In genomic region chr10:124318811-124319210, GRCh38 we compare ENCODE assay signal across 15 cellular contexts.
DNase-seq lines count a peak whose midpoint lies in the region; ATAC-seq, FAIRE-seq and TF ChIP-seq lines count a peak whose summit lies in the region.
"Had no signal": no experiment of that assay in that cellular context is flagged by ENCODE, and none has a peak within 500 bp of the region (broad histone marks: within the 10 kb centered on the region; RNA-seq: fewer than 3 reads in every experiment).

No MANE protein-coding gene starts in this region.

- in situ Hi-C loops in HepG2 (cut with HindIII; ENCODE audit: extremely low pct_ligation_motif_present, low pct_unique_long_range_greater_than_20kb) = no loop called here

- peaks cover 4 to 6% of the 10 kb centered on the region in 2 donors for H3K27me3 Mint-ChIP-seq in stimulated activated naive B cell treated with anti-CD40 and anti-IgM and Interleukin-4, amounts not matched to agents 10 μg/mL and 1 μg/mL and 100 μg/mL, for 72 hours

- H3K9ac ChIP-seq in HepG2 (ENCODE audit: insufficient read depth, low read depth, low read length) = no peak overlapping the region
- H3K9ac ChIP-seq: BLaER1 had no signal

- no peak for FAIRE-seq in HepG2 (lab: Jason Lieb, UNC)

- no peak for TF ChIP-seq RAD21 in HepG2 (CRISPR knock-in tag; IDR thresholded peaks at IDR 0.05)

- 57% methylated on average over 7 of the region's 8 CpGs for WGBS in HepG2 (ENCODE audit: low lambda C conversion rate)

- H2AFZ ChIP-seq in HepG2 (ENCODE audit: low read length) = no peak overlapping the region

- no peak overlapping the region for H3K4me2 ChIP-seq in HepG2 (ENCODE audit: low read depth, low read length)
- H3K4me2 ChIP-seq: BLaER1 had no signal

- TF ChIP-seq EP300 in HepG2 (IDR thresholded peaks at IDR 0.05; ENCODE audit: low read depth in 2 of 2, low read length in 2 of 2) (no peak), HepG2 (CRISPR knock-in tag; IDR thresholded peaks at IDR 0.05; ENCODE audit: borderline replicate concordance) (no peak)

- H3K79me2 ChIP-seq in HepG2 (ENCODE audit: insufficient read depth, low read length) = no peaks in the 10 kb centered on the region

- H3K27ac Mint-ChIP-seq in stimulated activated naive B cell treated with anti-CD40 and anti-IgM and Interleukin-4, amounts not matched to agents 10 μg/mL and 1 μg/mL and 100 μg/mL, for 72 hours = no peak overlapping the region
- H3K27ac Mint-ChIP-seq: HFFc6, IgD-negative memory B cell had no signal

- no peaks in the 10 kb centered on the region for H3K9me3 ChIP-seq in HepG2 (ENCODE audit: low read length)

- no peak for ATAC-seq in HepG2
- no peak for ATAC-seq in stimulated activated naive B cell treated with anti-CD40 and anti-IgM and Interleukin-4, amounts not matched to agents 10 μg/mL and 1 μg/mL and 100 μg/mL, for 72 hours (replicated peaks)

- TF ChIP-seq POLR2A in HepG2 (IDR thresholded peaks at IDR 0.05; ENCODE audit: insufficient read depth in 1 of 2, low read depth in 2 of 2, low read length in 2 of 2) = no peak

- peaks cover 0 to 3% of the 10 kb centered on the region in 2 donors for H3K36me3 Mint-ChIP-seq in stimulated activated naive B cell treated with anti-CD40 and anti-IgM and Interleukin-4, amounts not matched to agents 10 μg/mL and 1 μg/mL and 100 μg/mL, for 72 hours

- H3K4me3 ChIP-seq in HepG2 (replicated peaks in 1 of 3; ENCODE audit: insufficient read depth in 1 of 3, low read depth in 2 of 3, low read length in 3 of 3) = no peak overlapping the region
- H3K4me3 ChIP-seq: BLaER1 had no signal

- H3K27ac ChIP-seq in HepG2 (ENCODE audit: extremely low read length, insufficient read depth, low read length) = no peak overlapping the region
- H3K27ac ChIP-seq: BLaER1 had no signal

- no peaks in the 10 kb centered on the region for H3K36me3 ChIP-seq in HepG2 (replicated peaks in 1 of 2; ENCODE audit: control insufficient read depth in 1 of 2, insufficient read depth in 2 of 2, low read length in 2 of 2)
- H3K36me3 ChIP-seq: BLaER1 had no signal

- peaks cover 0 to 6% of the 10 kb centered on the region in 2 donors for H3K4me1 Mint-ChIP-seq in stimulated activated naive B cell treated with anti-CD40 and anti-IgM and Interleukin-4, amounts not matched to agents 10 μg/mL and 1 μg/mL and 100 μg/mL, for 72 hours
- H3K4me1 Mint-ChIP-seq: IgD-negative memory B cell had no signal

- H3K4me3 Mint-ChIP-seq in stimulated activated naive B cell treated with anti-CD40 and anti-IgM and Interleukin-4, amounts not matched to agents 10 μg/mL and 1 μg/mL and 100 μg/mL, for 72 hours = no peak overlapping the region
- H3K4me3 Mint-ChIP-seq: HFFc6, IgD-negative memory B cell had no signal

- peaks cover 0 to 5% of the 10 kb centered on the region in 2 experiments; a peak in 1 of 5 replicates for H3K27me3 ChIP-seq in HepG2 (ENCODE audit: control insufficient read depth in 1 of 2, insufficient read depth in 2 of 2, low read length in 2 of 2)
- H3K27me3 ChIP-seq: BLaER1 had no signal

- no peak for TF ChIP-seq CTCF in HepG2 (CRISPR knock-in tag; IDR thresholded peaks at IDR 0.05)

- BruUV-seq in HepG2 (replicated peaks; lab: Mats Ljungman, UMichigan) = no TSS peak

- peaks cover 10% of the 10 kb centered on the region for H3K4me1 ChIP-seq in HepG2 (ENCODE audit: insufficient read depth, low read length)

- CTCF ChIA-PET in HepG2 (lab: Yijun Ruan, JAX; ENCODE audit: low intra/inter-chr PET ratio, low total read pairs) = no interaction called here

- peaks cover 2 to 3% of the 10 kb centered on the region in 2 donors for H3K9me3 Mint-ChIP-seq in stimulated activated naive B cell treated with anti-CD40 and anti-IgM and Interleukin-4, amounts not matched to agents 10 μg/mL and 1 μg/mL and 100 μg/mL, for 72 hours

- intact Hi-C loops in HepG2 (cut with micrococcal nuclease; ENCODE audit: unreplicated experiment) (no loop called here), posterior vena cava (cut with DNase I) (no loop called here)

- DNase-seq in activated CD8-positive, alpha-beta memory T cell treated with anti-CD3 and anti-CD28 coated beads for 24 hours = peak; percentile 30
- no peak for DNase-seq in activated CD8-positive, alpha-beta memory T cell treated with anti-CD3 and anti-CD28 coated beads, Interleukin-2, amount 50 U/mL, for 4 hours
- DNase-seq in HepG2 (ENCODE audit: low spot score) (no peak), posterior vena cava (ENCODE audit: low spot score) (peak; percentile 72), COLO829 (ENCODE audit: low spot score) (no peak), T-helper 2 cell (no peak)
- no peak for DNase-seq in stimulated activated naive B cell treated with anti-CD40 and anti-IgM and Interleukin-4, amounts not matched to agents 10 μg/mL and 1 μg/mL and 100 μg/mL, for 72 hours
- DNase-seq: 8988T, AML-193, Calu3, DMS 273 treated with DMSO at 0.1 percent for 48 hours, HCEC 1CT, HFFc6 had no signal

- no peaks in the 10 kb centered on the region for H4K20me1 ChIP-seq in HepG2 (ENCODE audit: insufficient read depth, low read length)
- H4K20me1 ChIP-seq: BLaER1 had no signal

- POLR2A ChIA-PET in HepG2 (lab: Yijun Ruan, JAX) = no interaction called here

TF ChIP-seq in HepG2, 621 proteins besides CTCF, POLR2A, EP300 and RAD21:
- TF ChIP-seq MNT (IDR thresholded peaks at IDR 0.05) (peak; percentile 41), FOXO1 (CRISPR knock-in tag; IDR thresholded peaks at IDR 0.05) (no peak), SAFB2 (CRISPR knock-in tag; IDR thresholded peaks at IDR 0.05; ENCODE audit: borderline replicate concordance, low read depth) (no peak)

Comparison
In these comparisons a context has a peak if more than half of its experiments do, and no peak if none do; other contexts are left out.
1. DNase-seq: peak in activated CD8-positive, alpha-beta memory T cell treated with anti-CD3 and anti-CD28 coated beads for 24 hours (single experiment) and posterior vena cava (single experiment); none in activated CD8-positive, alpha-beta memory T cell treated with anti-CD3 and anti-CD28 coated beads, Interleukin-2, amount 50 U/mL, for 4 hours (single experiment), HepG2 (single experiment), stimulated activated naive B cell treated with anti-CD40 and anti-IgM and Interleukin-4, amounts not matched to agents 10 μg/mL and 1 μg/mL and 100 μg/mL, for 72 hours (single experiment), COLO829 (single experiment) and T-helper 2 cell (0 of 5).